ENCODE assay signal across 1 cellular context in genomic region chr4:6761540-6762243, GRCh38.
TF ChIP-seq lines count a peak whose summit lies in the region.

No MANE protein-coding gene starts in this region.

TF ChIP-seq in SK-N-SH treated with all-trans-retinoic acid at 6 μM for 48 hours, 23 proteins besides CTCF, POLR2A, EP300 and RAD21 (continued from another document):
- TF ChIP-seq, protein P1, sequence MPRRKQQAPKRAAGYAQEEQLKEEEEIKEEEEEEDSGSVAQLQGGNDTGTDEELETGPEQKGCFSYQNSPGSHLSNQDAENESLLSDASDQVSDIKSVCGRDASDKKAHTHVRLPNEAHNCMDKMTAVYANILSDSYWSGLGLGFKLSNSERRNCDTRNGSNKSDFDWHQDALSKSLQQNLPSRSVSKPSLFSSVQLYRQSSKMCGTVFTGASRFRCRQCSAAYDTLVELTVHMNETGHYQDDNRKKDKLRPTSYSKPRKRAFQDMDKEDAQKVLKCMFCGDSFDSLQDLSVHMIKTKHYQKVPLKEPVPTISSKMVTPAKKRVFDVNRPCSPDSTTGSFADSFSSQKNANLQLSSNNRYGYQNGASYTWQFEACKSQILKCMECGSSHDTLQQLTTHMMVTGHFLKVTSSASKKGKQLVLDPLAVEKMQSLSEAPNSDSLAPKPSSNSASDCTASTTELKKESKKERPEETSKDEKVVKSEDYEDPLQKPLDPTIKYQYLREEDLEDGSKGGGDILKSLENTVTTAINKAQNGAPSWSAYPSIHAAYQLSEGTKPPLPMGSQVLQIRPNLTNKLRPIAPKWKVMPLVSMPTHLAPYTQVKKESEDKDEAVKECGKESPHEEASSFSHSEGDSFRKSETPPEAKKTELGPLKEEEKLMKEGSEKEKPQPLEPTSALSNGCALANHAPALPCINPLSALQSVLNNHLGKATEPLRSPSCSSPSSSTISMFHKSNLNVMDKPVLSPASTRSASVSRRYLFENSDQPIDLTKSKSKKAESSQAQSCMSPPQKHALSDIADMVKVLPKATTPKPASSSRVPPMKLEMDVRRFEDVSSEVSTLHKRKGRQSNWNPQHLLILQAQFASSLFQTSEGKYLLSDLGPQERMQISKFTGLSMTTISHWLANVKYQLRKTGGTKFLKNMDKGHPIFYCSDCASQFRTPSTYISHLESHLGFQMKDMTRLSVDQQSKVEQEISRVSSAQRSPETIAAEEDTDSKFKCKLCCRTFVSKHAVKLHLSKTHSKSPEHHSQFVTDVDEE (CRISPR knock-in tag; IDR thresholded peaks at IDR 0.05), result no peak
- TF ChIP-seq ZFP3 (CRISPR knock-in tag; IDR thresholded peaks at IDR 0.05) (no peak), ESRRG (CRISPR knock-in tag; IDR thresholded peaks at IDR 0.05) (no peak), GLIS3 (CRISPR knock-in tag; IDR thresholded peaks at IDR 0.05) (no peak)
